In the genomic region with DNA sequence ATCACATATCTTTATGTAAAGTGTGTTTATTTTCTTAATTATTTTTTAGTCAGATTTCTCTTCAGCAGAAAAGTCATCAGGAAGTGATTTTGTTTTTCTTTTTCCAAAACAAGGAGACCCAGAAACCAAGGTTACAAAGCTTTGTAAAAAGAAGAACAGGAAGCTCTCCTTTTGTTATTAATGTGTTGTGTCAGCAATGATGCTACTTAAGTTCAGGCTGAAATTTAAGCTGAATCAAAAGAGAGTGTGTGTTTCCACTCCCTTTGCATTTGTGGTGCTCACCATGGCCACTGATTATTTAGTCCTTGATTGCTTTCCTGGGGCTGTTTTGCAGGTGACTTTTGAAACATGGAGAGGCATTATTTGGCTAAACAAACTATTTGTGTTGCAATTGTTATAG, we compare ENCODE assay signal across 8 cellular contexts.
DNase-seq lines count a peak whose midpoint lies in the region; ATAC-seq and TF ChIP-seq lines count a peak whose summit lies in the region.

No MANE protein-coding gene starts in this region.

- H3K9me3 ChIP-seq in T-helper 17 cell (ENCODE audit: control insufficient read depth, low read length, poor library complexity, severe bottlenecking) (no peaks in the 10 kb centered on the region), muscle layer of duodenum (ENCODE audit: control insufficient read depth in 1 of 2, low read length in 2 of 2) (no peaks in the 10 kb centered on the region), HAP-1 (no peaks in the 10 kb centered on the region), ovary (no peaks in the 10 kb centered on the region)

- H3K4me3 ChIP-seq in muscle layer of duodenum (ENCODE audit: low read depth in 1 of 2, low read length in 2 of 2) (no peak overlapping the region), HAP-1 (no peak overlapping the region), ovary (no peak overlapping the region)

- TF ChIP-seq POLR2A in ovary (IDR thresholded peaks at IDR 0.05), result no peak

- no peaks in the 10 kb centered on the region for H3K27me3 Mint-ChIP-seq in T-helper 17 cell

- DNase-seq in T-helper 17 cell (no peak), posterior cingulate gyrus (no peak), HAP-1 (ENCODE audit: low spot score in 2 of 2) (no peak), ovary (no peak)

- H3K27me3 ChIP-seq in muscle layer of duodenum (ENCODE audit: low read depth, low read length) (no peaks in the 10 kb centered on the region), HAP-1 (ENCODE audit: low read depth) (no peaks in the 10 kb centered on the region; the same call in 1 of the 2 replicates), ovary (no peaks in the 10 kb centered on the region)

- H3K27ac ChIP-seq in muscle layer of duodenum (ENCODE audit: low read length) (peak overlapping the region; percentile 81), ovary (no peak overlapping the region)

- no peak for TF ChIP-seq EP300 in ovary (IDR thresholded peaks at IDR 0.05)

- in situ Hi-C loops in HAP-1 (cut with MboI; ENCODE audit: low sequenced_read_pairs), result no loop called here

- peak overlapping the region; percentile 99 for H3K27ac Mint-ChIP-seq in T-helper 17 cell

- ATAC-seq in GM18502 (IDR thresholded peaks at IDR 0.05; ENCODE audit: poor library complexity, unreplicated experiment) (peak; percentile 33), HG02981 (IDR thresholded peaks at IDR 0.05; ENCODE audit: unreplicated experiment) (peak; percentile 28), T-helper 17 cell (peak; percentile 62), HG03442 (IDR thresholded peaks at IDR 0.05; ENCODE audit: unreplicated experiment) (no peak)

- H3K4me3 Mint-ChIP-seq in T-helper 17 cell, result peak overlapping the region; percentile 85

- TF ChIP-seq CTCF in ovary (IDR thresholded peaks at IDR 0.05), result no peak

- H3K4me1 Mint-ChIP-seq in T-helper 17 cell, result peaks cover 44% of the 10 kb centered on the region

- H3K36me3 Mint-ChIP-seq in T-helper 17 cell (ENCODE audit: low read depth), result no peaks in the 10 kb centered on the region

- H3K4me1 ChIP-seq in muscle layer of duodenum (ENCODE audit: control insufficient read depth in 1 of 2, insufficient read depth in 2 of 2, low read length in 2 of 2) (no peaks in the 10 kb centered on the region), HAP-1 (no peaks in the 10 kb centered on the region), ovary (ENCODE audit: insufficient read depth) (no peaks in the 10 kb centered on the region)

- no peaks in the 10 kb centered on the region for H3K36me3 ChIP-seq in muscle layer of duodenum (ENCODE audit: control insufficient read depth in 1 of 2, insufficient read depth in 2 of 2, low read length in 2 of 2)
- H3K36me3 ChIP-seq in HAP-1 (replicated peaks), result no peaks in the 10 kb centered on the region
- no peaks in the 10 kb centered on the region for H3K36me3 ChIP-seq in ovary

- intact Hi-C loops in posterior cingulate gyrus (cut with DNase I), result no loop called here
- intact Hi-C loops in ovary (cut with DNase I), result no loop called here
